Comparison of ENCODE assay signal across 29 cellular contexts in genomic region chr19:31759359-31759758, GRCh38.
"Had no signal": no experiment of that assay in that cellular context is flagged by ENCODE, and none has a peak within 500 bp of the region (broad histone marks: within the 10 kb centered on the region; RNA-seq: fewer than 3 reads in every experiment).

No MANE protein-coding gene starts in this region.

- H3K27ac ChIP-seq: colonic mucosa, coronary artery, dorsolateral prefrontal cortex, epithelial cell of prostate, esophagus muscularis mucosa, foreskin keratinocyte, gastrocnemius medialis, gastroesophageal sphincter, heart left ventricle, heart right ventricle, hepatocyte had no signal

- H3K27me3 ChIP-seq: colonic mucosa, esophagus muscularis mucosa, foreskin keratinocyte, gastrocnemius medialis, gastroesophageal sphincter, hepatocyte had no signal

- ATAC-seq: effector memory CD8-positive, alpha-beta T cell; foreskin keratinocyte; gastrocnemius medialis; gastroesophageal sphincter; heart left ventricle; heart right ventricle had no signal

- H3K9me3 ChIP-seq: colonic mucosa, esophagus muscularis mucosa, gastrocnemius medialis had no signal

- H3K9me3 Mint-ChIP-seq: dendritic cell treated with granulocyte-macrophage colony-stimulating factor and Interleukin-4, amounts not matched to agents 40 ng/mL and 50 ng/mL, for 4 days had no signal

- H3K79me2 ChIP-seq: hepatocyte had no signal

- H3K4me3 ChIP-seq: colonic mucosa, coronary artery, dorsolateral prefrontal cortex, esophagus muscularis mucosa, gastrocnemius medialis, gastroesophageal sphincter, heart left ventricle, heart right ventricle, hepatocyte had no signal

- H3K4me1 ChIP-seq: colonic mucosa, esophagus muscularis mucosa, foreskin keratinocyte, gastrocnemius medialis, gastroesophageal sphincter, heart left ventricle, heart right ventricle had no signal

- H2AFZ ChIP-seq: hepatocyte had no signal

- FAIRE-seq: colon, endometrium, endothelial cell of umbilical vein, frontal cortex had no signal

- H3K4me1 Mint-ChIP-seq: endodermal cell had no signal

- H3K27ac Mint-ChIP-seq: dendritic cell treated with granulocyte-macrophage colony-stimulating factor and Interleukin-4, amounts not matched to agents 40 ng/mL and 50 ng/mL, for 4 days; effector memory CD8-positive, alpha-beta T cell; endodermal cell had no signal

- H3K4me3 Mint-ChIP-seq: dendritic cell treated with granulocyte-macrophage colony-stimulating factor and Interleukin-4, amounts not matched to agents 40 ng/mL and 50 ng/mL, for 4 days; effector memory CD8-positive, alpha-beta T cell; endodermal cell had no signal

- DNase-seq: colonic mucosa; cortex of kidney; dermis blood vessel endothelial cell; dorsolateral prefrontal cortex; effector CD4-positive, alpha-beta T cell; effector CD8-positive, alpha-beta T cell; effector memory CD4-positive, alpha-beta T cell; effector memory CD8-positive, alpha-beta T cell; endodermal cell; erythroblast; foreskin fibroblast; foreskin keratinocyte; foreskin melanocyte; gastrocnemius medialis; glutamatergic neuron; head of caudate nucleus; heart left ventricle; heart right ventricle; hippocampal formation had no signal

- H3K36me3 ChIP-seq: colonic mucosa, esophagus muscularis mucosa, gastrocnemius medialis, gastroesophageal sphincter, heart left ventricle, heart right ventricle had no signal

- H3K27me3 Mint-ChIP-seq: dendritic cell treated with granulocyte-macrophage colony-stimulating factor and Interleukin-4, amounts not matched to agents 40 ng/mL and 50 ng/mL, for 4 days; effector memory CD8-positive, alpha-beta T cell had no signal

- H3K4me2 ChIP-seq: hepatocyte had no signal
